In the genomic region with DNA sequence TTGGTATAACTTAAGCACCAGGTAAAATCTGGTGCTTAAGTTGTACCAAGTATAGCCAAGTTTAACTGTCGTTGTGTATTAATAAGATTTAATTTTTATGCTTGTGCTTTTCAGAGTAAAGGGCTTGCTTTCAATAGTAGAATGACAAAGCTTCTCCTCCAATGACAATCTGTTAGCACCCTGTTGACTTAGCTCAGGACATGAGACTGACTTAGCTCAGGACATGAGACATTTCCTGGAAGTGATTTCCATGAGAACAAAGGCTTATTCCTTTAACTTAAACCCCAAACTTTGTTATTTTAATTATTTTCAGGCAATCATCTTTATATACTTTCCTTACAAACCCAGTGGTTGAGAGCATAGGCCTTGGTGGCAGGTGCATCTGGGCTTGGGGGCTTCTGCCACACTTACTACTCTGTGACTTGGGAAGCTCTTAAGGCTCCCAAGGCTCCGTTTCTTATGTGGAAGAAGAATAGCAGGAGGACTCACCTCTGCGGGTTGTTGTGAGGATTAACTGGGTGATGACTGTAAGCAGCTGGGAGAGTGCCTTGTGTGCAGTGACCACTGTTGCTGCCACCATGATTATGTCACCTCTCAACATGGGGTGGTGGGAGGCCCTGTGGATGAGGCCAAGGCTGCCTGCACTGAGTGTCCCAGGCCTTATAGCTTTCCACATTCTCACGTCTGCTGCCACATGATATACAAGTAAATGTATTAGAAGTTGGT, we compare ENCODE assay signal across 1 cellular context.
TF ChIP-seq lines count a peak whose summit lies in the region.

No MANE protein-coding gene starts in this region.

TF ChIP-seq in GM23338, 12 proteins besides CTCF, POLR2A, EP300 and RAD21 (continued from another document):
- TF ChIP-seq, protein P1, sequence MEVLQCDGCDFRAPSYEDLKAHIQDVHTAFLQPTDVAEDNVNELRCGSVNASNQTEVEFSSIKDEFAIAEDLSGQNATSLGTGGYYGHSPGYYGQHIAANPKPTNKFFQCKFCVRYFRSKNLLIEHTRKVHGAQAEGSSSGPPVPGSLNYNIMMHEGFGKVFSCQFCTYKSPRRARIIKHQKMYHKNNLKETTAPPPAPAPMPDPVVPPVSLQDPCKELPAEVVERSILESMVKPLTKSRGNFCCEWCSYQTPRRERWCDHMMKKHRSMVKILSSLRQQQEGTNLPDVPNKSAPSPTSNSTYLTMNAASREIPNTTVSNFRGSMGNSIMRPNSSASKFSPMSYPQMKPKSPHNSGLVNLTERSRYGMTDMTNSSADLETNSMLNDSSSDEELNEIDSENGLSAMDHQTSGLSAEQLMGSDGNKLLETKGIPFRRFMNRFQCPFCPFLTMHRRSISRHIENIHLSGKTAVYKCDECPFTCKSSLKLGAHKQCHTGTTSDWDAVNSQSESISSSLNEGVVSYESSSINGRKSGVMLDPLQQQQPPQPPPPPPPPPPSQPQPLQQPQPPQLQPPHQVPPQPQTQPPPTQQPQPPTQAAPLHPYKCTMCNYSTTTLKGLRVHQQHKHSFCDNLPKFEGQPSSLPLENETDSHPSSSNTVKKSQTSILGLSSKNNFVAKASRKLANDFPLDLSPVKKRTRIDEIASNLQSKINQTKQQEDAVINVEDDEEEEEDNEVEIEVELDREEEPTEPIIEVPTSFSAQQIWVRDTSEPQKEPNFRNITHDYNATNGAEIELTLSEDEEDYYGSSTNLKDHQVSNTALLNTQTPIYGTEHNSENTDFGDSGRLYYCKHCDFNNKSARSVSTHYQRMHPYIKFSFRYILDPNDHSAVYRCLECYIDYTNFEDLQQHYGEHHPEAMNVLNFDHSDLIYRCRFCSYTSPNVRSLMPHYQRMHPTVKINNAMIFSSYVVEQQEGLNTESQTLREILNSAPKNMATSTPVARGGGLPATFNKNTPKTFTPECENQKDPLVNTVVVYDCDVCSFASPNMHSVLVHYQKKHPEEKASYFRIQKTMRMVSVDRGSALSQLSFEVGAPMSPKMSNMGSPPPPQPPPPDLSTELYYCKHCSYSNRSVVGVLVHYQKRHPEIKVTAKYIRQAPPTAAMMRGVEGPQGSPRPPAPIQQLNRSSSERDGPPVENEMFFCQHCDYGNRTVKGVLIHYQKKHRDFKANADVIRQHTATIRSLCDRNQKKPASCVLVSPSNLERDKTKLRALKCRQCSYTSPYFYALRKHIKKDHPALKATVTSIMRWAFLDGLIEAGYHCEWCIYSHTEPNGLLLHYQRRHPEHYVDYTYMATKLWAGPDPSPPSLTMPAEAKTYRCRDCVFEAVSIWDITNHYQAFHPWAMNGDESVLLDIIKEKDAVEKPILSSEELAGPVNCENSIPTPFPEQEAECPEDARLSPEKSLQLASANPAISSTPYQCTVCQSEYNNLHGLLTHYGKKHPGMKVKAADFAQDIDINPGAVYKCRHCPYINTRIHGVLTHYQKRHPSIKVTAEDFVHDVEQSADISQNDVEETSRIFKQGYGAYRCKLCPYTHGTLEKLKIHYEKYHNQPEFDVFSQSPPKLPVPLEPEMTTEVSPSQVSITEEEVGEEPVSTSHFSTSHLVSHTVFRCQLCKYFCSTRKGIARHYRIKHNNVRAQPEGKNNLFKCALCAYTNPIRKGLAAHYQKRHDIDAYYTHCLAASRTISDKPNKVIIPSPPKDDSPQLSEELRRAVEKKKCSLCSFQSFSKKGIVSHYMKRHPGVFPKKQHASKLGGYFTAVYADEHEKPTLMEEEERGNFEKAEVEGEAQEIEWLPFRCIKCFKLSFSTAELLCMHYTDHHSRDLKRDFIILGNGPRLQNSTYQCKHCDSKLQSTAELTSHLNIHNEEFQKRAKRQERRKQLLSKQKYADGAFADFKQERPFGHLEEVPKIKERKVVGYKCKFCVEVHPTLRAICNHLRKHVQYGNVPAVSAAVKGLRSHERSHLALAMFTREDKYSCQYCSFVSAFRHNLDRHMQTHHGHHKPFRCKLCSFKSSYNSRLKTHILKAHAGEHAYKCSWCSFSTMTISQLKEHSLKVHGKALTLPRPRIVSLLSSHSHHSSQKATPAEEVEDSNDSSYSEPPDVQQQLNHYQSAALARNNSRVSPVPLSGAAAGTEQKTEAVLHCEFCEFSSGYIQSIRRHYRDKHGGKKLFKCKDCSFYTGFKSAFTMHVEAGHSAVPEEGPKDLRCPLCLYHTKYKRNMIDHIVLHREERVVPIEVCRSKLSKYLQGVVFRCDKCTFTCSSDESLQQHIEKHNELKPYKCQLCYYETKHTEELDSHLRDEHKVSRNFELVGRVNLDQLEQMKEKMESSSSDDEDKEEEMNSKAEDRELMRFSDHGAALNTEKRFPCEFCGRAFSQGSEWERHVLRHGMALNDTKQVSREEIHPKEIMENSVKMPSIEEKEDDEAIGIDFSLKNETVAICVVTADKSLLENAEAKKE (CRISPR knock-in tag; IDR thresholded peaks at IDR 0.05), result no peak
- TF ChIP-seq ZNF331 (CRISPR knock-in tag; IDR thresholded peaks at IDR 0.05; ENCODE audit: low read depth) (no peak), ETS1 (IDR thresholded peaks at IDR 0.05) (no peak), JUNB (IDR thresholded peaks at IDR 0.05; ENCODE audit: unreplicated experiment) (no peak), NANOG (IDR thresholded peaks at IDR 0.05; ENCODE audit: borderline replicate concordance) (no peak), EZH2phosphoT487 (IDR thresholded peaks at IDR 0.05; ENCODE audit: unreplicated experiment) (no peak), EZH2 (IDR thresholded peaks at IDR 0.05; ENCODE audit: low read depth, unreplicated experiment) (no peak), POLR2AphosphoS5 (IDR thresholded peaks at IDR 0.05; ENCODE audit: low read depth) (no peak), REST (IDR thresholded peaks at IDR 0.05; ENCODE audit: unreplicated experiment) (no peak), STAT1 (IDR thresholded peaks at IDR 0.05; ENCODE audit: unreplicated experiment) (no peak)
TF ChIP-seq in GM23338: peak in this region for 0.
